In the genomic region with DNA sequence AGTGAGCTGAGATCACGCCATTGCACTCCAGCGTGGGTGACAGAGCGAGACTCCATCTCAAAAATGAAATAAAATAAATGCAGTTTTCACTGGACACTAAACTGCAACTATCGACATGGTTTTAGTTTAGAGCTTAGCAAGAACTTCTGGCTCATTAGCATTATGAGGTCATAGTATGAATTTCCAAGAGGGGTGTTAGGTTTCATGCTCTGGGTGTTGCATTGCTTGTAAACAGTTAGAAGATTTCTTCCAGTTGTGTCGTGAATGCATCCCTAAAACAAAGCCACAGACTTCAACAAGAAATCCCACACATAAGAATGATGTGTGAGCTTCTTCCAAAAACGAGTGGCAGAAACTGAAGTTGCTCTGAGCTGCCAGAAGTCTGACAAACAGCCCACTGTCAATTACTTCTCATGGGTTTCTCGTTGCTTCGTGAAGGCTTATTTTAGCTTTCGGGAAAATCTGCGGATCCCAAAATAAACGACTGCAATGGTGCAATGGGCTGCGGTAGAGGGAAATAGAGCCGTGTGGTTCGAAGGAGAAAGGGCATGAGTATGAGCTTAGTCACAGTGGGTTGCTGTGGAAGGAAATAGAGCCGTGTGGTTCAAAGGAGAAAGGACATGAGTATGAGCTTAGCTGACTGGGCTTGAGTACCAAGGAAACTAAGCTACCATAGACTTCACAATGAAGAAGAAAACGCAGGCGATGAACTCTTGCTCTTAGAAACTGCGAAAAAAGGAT, we compare ENCODE assay signal across 20 cellular contexts.
DNase-seq lines count a peak whose midpoint lies in the region; ATAC-seq and TF ChIP-seq lines count a peak whose summit lies in the region.
"Had no signal": no experiment of that assay in that cellular context is flagged by ENCODE, and none has a peak within 500 bp of the region (broad histone marks: within the 10 kb centered on the region; RNA-seq: fewer than 3 reads in every experiment).

No MANE protein-coding gene starts in this region.

- H2BK120ac ChIP-seq in H9 (ENCODE audit: low read depth, low read length, poor library complexity, severe bottlenecking) = no peak overlapping the region

- H3T11ph ChIP-seq in H9 (ENCODE audit: low read length) = no peak overlapping the region

- H3K9me3 Mint-ChIP-seq in H9 = peaks cover 27 to 31% of the 10 kb centered on the region in 2 experiments
- H3K9me3 Mint-ChIP-seq in activated CD8-positive, alpha-beta T cell treated with anti-CD3 and anti-CD28 coated beads, Interleukin-2, amount 10 ng/mL, durations not matched to agents 7 days and 5 days (ENCODE audit: insufficient read depth) = peaks cover 18% of the 10 kb centered on the region

- intact Hi-C loops in lower leg skin (cut with DNase I; ENCODE audit: low total_unique reads) = no loop called here

- TF ChIP-seq POLR2A in lower leg skin (IDR thresholded peaks at IDR 0.05) = no peak

- H3K14ac ChIP-seq in H9 (ENCODE audit: insufficient read depth, low read length) = no peak overlapping the region

- POLR2A ChIA-PET in activated CD8-positive, alpha-beta T cell treated with anti-CD3 and anti-CD28 coated beads, Interleukin-2, amount 10 ng/mL, durations not matched to agents 7 days and 5 days (lab: Charles Lee) = no interaction called here

- H2AFZ ChIP-seq in H9 (ENCODE audit: low read length) = no peak overlapping the region

- H3K79me2 ChIP-seq in H9 (ENCODE audit: insufficient read depth, low read length) = no peaks in the 10 kb centered on the region

- no peak overlapping the region for H4K91ac ChIP-seq in H9 (ENCODE audit: insufficient read length, low read depth, low read length)

- no peaks in the 10 kb centered on the region for H4K20me1 ChIP-seq in H9 (ENCODE audit: control insufficient read depth, insufficient read depth, insufficient read length)

- no peak overlapping the region for H2AK5ac ChIP-seq in H9 (ENCODE audit: insufficient read length, low read length)

- no peaks in the 10 kb centered on the region for H3K27me3 ChIP-seq in H9 (ENCODE audit: insufficient read depth, low read length)
- H3K27me3 ChIP-seq: suprapubic skin had no signal

- no peak for ATAC-seq in activated CD8-positive, alpha-beta T cell treated with anti-CD3 and anti-CD28 coated beads, Interleukin-2, amount 10 ng/mL, durations not matched to agents 7 days and 5 days
- ATAC-seq: Right ventricle myocardium inferior had no signal

- no peak overlapping the region for H2BK15ac ChIP-seq in H9 (ENCODE audit: low read depth, low read length)

- no peak overlapping the region for H3K56ac ChIP-seq in H9 (ENCODE audit: insufficient read length, low read depth, low read length)

- no peak overlapping the region for H3K4ac ChIP-seq in H9 (ENCODE audit: low read depth, low read length)

- H3K23ac ChIP-seq in H9 (ENCODE audit: insufficient read length, low read depth, low read length) = no peak overlapping the region

- no peak overlapping the region for H3K4me2 ChIP-seq in H9 (ENCODE audit: insufficient read depth, insufficient read length, low read length)

- H3K4me1 Mint-ChIP-seq in H9 = peaks cover 7 to 12% of the 10 kb centered on the region in 2 experiments
- H3K4me1 Mint-ChIP-seq in activated CD8-positive, alpha-beta T cell treated with anti-CD3 and anti-CD28 coated beads, Interleukin-2, amount 10 ng/mL, durations not matched to agents 7 days and 5 days (ENCODE audit: low read depth) = no peaks in the 10 kb centered on the region
- H3K4me1 Mint-ChIP-seq: activated naive CD4-positive, alpha-beta T cell treated with anti-CD3 and anti-CD28 coated beads, Interleukin-2, amount 10 ng/mL, durations not matched to agents 7 days and 5 days had no signal

- H4K5ac ChIP-seq in H9 (ENCODE audit: insufficient read length, low read depth, low read length) = no peak overlapping the region

- H3K27ac ChIP-seq in H9 (ENCODE audit: insufficient read length, low read depth, low read length) = no peak overlapping the region
- H3K27ac ChIP-seq: left ventricle myocardium inferior, suprapubic skin had no signal

- H3K79me1 ChIP-seq in H9 (ENCODE audit: insufficient read depth, low read depth, low read length, poor library complexity, severe bottlenecking) = no peaks in the 10 kb centered on the region

- peak; percentile 14 for DNase-seq in AG20443 (ENCODE audit: low spot score)
- no peak for DNase-seq in H9
- peak; percentile 36 for DNase-seq in NOMO-1 treated with dmso at 0.1 percent for 144 hours (lab: John Stamatoyannopoulos, UW; ENCODE audit: unreplicated experiment)
- peak; percentile 15 for DNase-seq in inferior parietal cortex (ENCODE audit: extremely low spot score)
- no peak for DNase-seq in G401 (ENCODE audit: low spot score)
- DNase-seq in activated CD8-positive, alpha-beta T cell treated with anti-CD3 and anti-CD28 coated beads, Interleukin-2, amount 10 ng/mL, durations not matched to agents 7 days and 5 days = no peak
- DNase-seq in lower leg skin (ENCODE audit: low spot score in 2 of 2) = no peak
- no peak for DNase-seq in NCI-H82 (lab: John Stamatoyannopoulos, UW)
- DNase-seq: activated CD4-positive, alpha-beta T cell treated with anti-CD3 and anti-CD28 coated beads for 4 hours; activated naive CD4-positive, alpha-beta T cell treated with anti-CD3 and anti-CD28 coated beads, Interleukin-2, amount 10 ng/mL, durations not matched to agents 7 days and 5 days; caudate nucleus; Kasumi-1; left ventricle myocardium inferior; NCI-H1417 treated with DMSO at 0.1 percent for 48 hours; NCI-H2107; NCI-H526 treated with DMSO at 0.1 percent for 48 hours; OCI-M1 had no signal

- peaks cover 17 to 35% (median 17%) of the 10 kb centered on the region in 3 experiments for H3K36me3 Mint-ChIP-seq in H9 (ENCODE audit: insufficient read depth in 1 of 3, low read depth in 3 of 3)
- H3K36me3 Mint-ChIP-seq in activated CD8-positive, alpha-beta T cell treated with anti-CD3 and anti-CD28 coated beads, Interleukin-2, amount 10 ng/mL, durations not matched to agents 7 days and 5 days (ENCODE audit: low read depth) = peaks cover 2% of the 10 kb centered on the region
- H3K36me3 Mint-ChIP-seq: activated naive CD4-positive, alpha-beta T cell treated with anti-CD3 and anti-CD28 coated beads, Interleukin-2, amount 10 ng/mL, durations not matched to agents 7 days and 5 days had no signal

- H3K27ac Mint-ChIP-seq in H9 = peak overlapping the region; percentile 2 to 75 (median 40); a peak in 4 of 7 replicates
- no peak overlapping the region for H3K27ac Mint-ChIP-seq in activated CD8-positive, alpha-beta T cell treated with anti-CD3 and anti-CD28 coated beads, Interleukin-2, amount 10 ng/mL, durations not matched to agents 7 days and 5 days
- H3K27ac Mint-ChIP-seq: activated naive CD4-positive, alpha-beta T cell treated with anti-CD3 and anti-CD28 coated beads, Interleukin-2, amount 10 ng/mL, durations not matched to agents 7 days and 5 days; dendritic cell treated with granulocyte-macrophage colony-stimulating factor and Interleukin-4, amounts not matched to agents 40 ng/mL and 50 ng/mL, for 4 days had no signal

- no peak overlapping the region for H2BK12ac ChIP-seq in H9 (ENCODE audit: insufficient read length, low read depth, low read length)

- no peaks in the 10 kb centered on the region for H3K4me1 ChIP-seq in H9 (ENCODE audit: insufficient read depth, low read length)
- H3K4me1 ChIP-seq: left ventricle myocardium inferior, suprapubic skin had no signal

- H3K23me2 ChIP-seq in H9 (ENCODE audit: insufficient read length, low read depth, low read length, poor library complexity, severe bottlenecking) = no peaks in the 10 kb centered on the region

- no peak overlapping the region for H3K18ac ChIP-seq in H9 (ENCODE audit: insufficient read length, low read depth, low read length)

- WGBS in H9 (ENCODE audit: extremely low coverage, insufficient read length, low lambda C conversion rate) = no CpG with 5 or more reads among the region's 18 CpGs
- WGBS in lower leg skin, 2 donors = 57 to 64% methylated on average over 18 of the region's 18 CpGs

- in situ Hi-C loops in G401 (cut with HindIII; ENCODE audit: low sequenced_read_pairs) = no loop called here

- no peak overlapping the region for H3K4me3 ChIP-seq in lower leg skin (ENCODE audit: low read depth, poor library complexity, severe bottlenecking)
- H3K4me3 ChIP-seq: left ventricle myocardium inferior, suprapubic skin had no signal

- peaks cover 12% of the 10 kb centered on the region for H3K9me3 ChIP-seq in H9 (ENCODE audit: control insufficient read depth, low read depth, low read length)

- CTCF ChIA-PET in activated CD8-positive, alpha-beta T cell treated with anti-CD3 and anti-CD28 coated beads, Interleukin-2, amount 10 ng/mL, durations not matched to agents 7 days and 5 days (lab: Charles Lee) = no interaction called here

- no peak overlapping the region for H4K8ac ChIP-seq in H9 (replicated peaks; ENCODE audit: insufficient read length, low read depth, low read length)

- H2BK20ac ChIP-seq in H9 (ENCODE audit: low read depth, low read length, poor library complexity, severe bottlenecking) = no peak overlapping the region

- H3K9ac ChIP-seq in H9 (ENCODE audit: extremely low read depth, insufficient read length, low read length) = no peak overlapping the region

- no peaks in the 10 kb centered on the region; the same call in none of the 2 replicates for H3K27me3 Mint-ChIP-seq in H9 (ENCODE audit: low read depth)
- H3K27me3 Mint-ChIP-seq in activated CD8-positive, alpha-beta T cell treated with anti-CD3 and anti-CD28 coated beads, Interleukin-2, amount 10 ng/mL, durations not matched to agents 7 days and 5 days (ENCODE audit: low read depth) = no peaks in the 10 kb centered on the region
- H3K27me3 Mint-ChIP-seq: activated naive CD4-positive, alpha-beta T cell treated with anti-CD3 and anti-CD28 coated beads, Interleukin-2, amount 10 ng/mL, durations not matched to agents 7 days and 5 days; dendritic cell treated with granulocyte-macrophage colony-stimulating factor and Interleukin-4, amounts not matched to agents 40 ng/mL and 50 ng/mL, for 4 days had no signal

- no peak overlapping the region for H3K4me3 Mint-ChIP-seq in H9
- H3K4me3 Mint-ChIP-seq in activated CD8-positive, alpha-beta T cell treated with anti-CD3 and anti-CD28 coated beads, Interleukin-2, amount 10 ng/mL, durations not matched to agents 7 days and 5 days = no peak overlapping the region
- H3K4me3 Mint-ChIP-seq: activated naive CD4-positive, alpha-beta T cell treated with anti-CD3 and anti-CD28 coated beads, Interleukin-2, amount 10 ng/mL, durations not matched to agents 7 days and 5 days; dendritic cell treated with granulocyte-macrophage colony-stimulating factor and Interleukin-4, amounts not matched to agents 40 ng/mL and 50 ng/mL, for 4 days had no signal

- TF ChIP-seq CTCF in H9 (conservative IDR thresholded peaks at IDR 0.05) (no peak), lower leg skin (IDR thresholded peaks at IDR 0.05) (no peak)

- H2BK5ac ChIP-seq in H9 (ENCODE audit: insufficient read length, low read length) = no peak overlapping the region

Comparison
In these comparisons a context has a peak if more than half of its experiments do, and no peak if none do; other contexts are left out.
1. DNase-seq: peak in AG20443 (single experiment), NOMO-1 treated with dmso at 0.1 percent for 144 hours (single experiment) and inferior parietal cortex (single experiment); none in H9 (single experiment), G401 (single experiment), activated CD8-positive, alpha-beta T cell treated with anti-CD3 and anti-CD28 coated beads, Interleukin-2, amount 10 ng/mL, durations not matched to agents 7 days and 5 days (single experiment), lower leg skin (0 of 2) and NCI-H82 (single experiment).